9 cellular contexts compared by ENCODE assay signal in genomic region chr12:8145754-8146415, GRCh38. TPM values are rescaled to one million over a fixed set of nuclear protein-coding genes. Genes with fewer than 3 reads are reported as not detected.
DNase-seq lines count a peak whose midpoint lies in the region; ATAC-seq, FAIRE-seq and TF ChIP-seq lines count a peak whose summit lies in the region.
"Had no signal": no experiment of that assay in that cellular context is flagged by ENCODE, and none has a peak within 500 bp of the region (broad histone marks: within the 10 kb centered on the region; RNA-seq: fewer than 3 reads in every experiment).

No MANE protein-coding gene starts in this region.

- no peak overlapping the region for H3K27ac Mint-ChIP-seq in activated naive CD8-positive, alpha-beta T cell treated with anti-CD3 and anti-CD28 coated beads for 36 hours
- H3K27ac Mint-ChIP-seq in activated CD4-positive, alpha-beta T cell treated with anti-CD3 and anti-CD28 coated beads for 36 hours, result no peak overlapping the region

- CTCF ChIA-PET in activated CD4-positive, alpha-beta T cell treated with anti-CD3 and anti-CD28 coated beads for 36 hours (lab: Charles Lee), result no interaction called here

- POLR2A ChIA-PET in activated CD4-positive, alpha-beta T cell treated with anti-CD3 and anti-CD28 coated beads for 36 hours (lab: Charles Lee), result no interaction called here

- TF ChIP-seq CTCF in BE2C (IDR thresholded peaks at IDR 0.05; ENCODE audit: low read depth, low read length) (no peak), D721Med (IDR thresholded peaks at IDR 0.05; ENCODE audit: insufficient read depth, missing control alignments) (no peak)

- H3K4me3 ChIP-seq in BE2C (ENCODE audit: low read depth, low read length), result peak overlapping the region; percentile 40

- no peaks in the 10 kb centered on the region for H3K9me3 ChIP-seq in BE2C

- intact Hi-C loops in activated CD4-positive, alpha-beta T cell treated with anti-CD3 and anti-CD28 coated beads for 36 hours (cut with DNase I, micrococcal nuclease), result no loop called here

- peaks cover 3% of the 10 kb centered on the region; the same call in 1 of the 2 replicates for H3K4me1 ChIP-seq in BE2C

- peaks cover 6% of the 10 kb centered on the region for H3K27me3 ChIP-seq in BE2C

- ATAC-seq in activated CD4-positive, alpha-beta T cell treated with anti-CD3 and anti-CD28 coated beads for 36 hours, result no peak

- peaks cover 6% of the 10 kb centered on the region for H3K9me3 Mint-ChIP-seq in activated naive CD8-positive, alpha-beta T cell treated with anti-CD3 and anti-CD28 coated beads for 36 hours
- H3K9me3 Mint-ChIP-seq in activated CD4-positive, alpha-beta T cell treated with anti-CD3 and anti-CD28 coated beads for 36 hours (ENCODE audit: low read depth), result peaks cover 10% of the 10 kb centered on the region

- no peaks in the 10 kb centered on the region for H3K4me1 Mint-ChIP-seq in activated naive CD8-positive, alpha-beta T cell treated with anti-CD3 and anti-CD28 coated beads for 36 hours
- no peaks in the 10 kb centered on the region for H3K4me1 Mint-ChIP-seq in activated CD4-positive, alpha-beta T cell treated with anti-CD3 and anti-CD28 coated beads for 36 hours

- peak; percentile 42 for DNase-seq in BE2C
- DNase-seq in SK-N-DZ (ENCODE audit: low spot score), result peak; percentile 60
- peak; percentile 61 for DNase-seq in foreskin melanocyte
- peak in 54 of 56 donors; percentile 5 to 84 (median 57) for DNase-seq in nucleus accumbens (lab: John Stamatoyannopoulos, UW)
- no peak for DNase-seq in activated naive CD8-positive, alpha-beta T cell treated with anti-CD3 and anti-CD28 coated beads for 36 hours
- no peak for DNase-seq in activated CD4-positive, alpha-beta T cell treated with anti-CD3 and anti-CD28 coated beads for 36 hours
- DNase-seq in D721Med (ENCODE audit: insufficient read length, low spot score), result no peak
- DNase-seq in NCI-H748 treated with DMSO at 0.1 percent for 48 hours (lab: John Stamatoyannopoulos, UW), result no peak

- no peak for FAIRE-seq in D721Med (lab: Jason Lieb, UNC)
- FAIRE-seq: colon had no signal

- no peaks in the 10 kb centered on the region for H3K36me3 ChIP-seq in BE2C

- H3K27me3 Mint-ChIP-seq in activated naive CD8-positive, alpha-beta T cell treated with anti-CD3 and anti-CD28 coated beads for 36 hours, result peaks cover 11% of the 10 kb centered on the region
- H3K27me3 Mint-ChIP-seq in activated CD4-positive, alpha-beta T cell treated with anti-CD3 and anti-CD28 coated beads for 36 hours, result peaks cover 2% of the 10 kb centered on the region

- peaks cover 16% of the 10 kb centered on the region for H3K36me3 Mint-ChIP-seq in activated naive CD8-positive, alpha-beta T cell treated with anti-CD3 and anti-CD28 coated beads for 36 hours
- peaks cover 13% of the 10 kb centered on the region for H3K36me3 Mint-ChIP-seq in activated CD4-positive, alpha-beta T cell treated with anti-CD3 and anti-CD28 coated beads for 36 hours (ENCODE audit: low read depth)

- H3K4me3 Mint-ChIP-seq in activated naive CD8-positive, alpha-beta T cell treated with anti-CD3 and anti-CD28 coated beads for 36 hours, result no peak overlapping the region
- no peak overlapping the region for H3K4me3 Mint-ChIP-seq in activated CD4-positive, alpha-beta T cell treated with anti-CD3 and anti-CD28 coated beads for 36 hours

RNA-seq across cellular contexts. Expression of gene ZNF705A, which starts 10.9 kb away (rescaled TPM):
- polyA plus RNA-seq in BE2C (2012; ENCODE audit: insufficient read depth, insufficient read length, low read depth), result 0.23 TPM
- polyA plus RNA-seq in SK-N-DZ (2014; cell fraction: cytosol; rRNA removed), result not detected in 2 replicates
- polyA plus RNA-seq in SK-N-DZ (2014; cell fraction: nucleus; rRNA removed), result 0.29 TPM in 1 of 2 replicates, not detected in the other
- not detected for total RNA-seq in activated naive CD8-positive, alpha-beta T cell treated with anti-CD3 and anti-CD28 coated beads for 36 hours
- not detected for total RNA-seq in activated CD4-positive, alpha-beta T cell treated with anti-CD3 and anti-CD28 coated beads for 36 hours

RNA-seq across cellular contexts. Expression of gene CLEC4A, which starts 22.5 kb away (rescaled TPM):
- polyA plus RNA-seq in BE2C (2012; ENCODE audit: insufficient read depth, insufficient read length, low read depth), result 2.9 TPM
- polyA plus RNA-seq in SK-N-DZ (2014; cell fraction: cytosol; rRNA removed), result 2.8 TPM in 1 of 2 replicates, not detected in the other
- 1.7 and 5.0 TPM in 2 replicates for polyA plus RNA-seq in SK-N-DZ (2014; cell fraction: nucleus; rRNA removed)
- under 1 TPM in 1 of 2 experiments, not detected in 1; 0.28 TPM for total RNA-seq in activated naive CD8-positive, alpha-beta T cell treated with anti-CD3 and anti-CD28 coated beads for 36 hours
- total RNA-seq in activated CD4-positive, alpha-beta T cell treated with anti-CD3 and anti-CD28 coated beads for 36 hours, result not detected

Comparison
In these comparisons a context has a peak if more than half of its experiments do, and no peak if none do; other contexts are left out.
1. DNase-seq: peak in BE2C (single experiment), SK-N-DZ (single experiment), foreskin melanocyte (single experiment) and nucleus accumbens (54 of 56); none in activated naive CD8-positive, alpha-beta T cell treated with anti-CD3 and anti-CD28 coated beads for 36 hours (single experiment), activated CD4-positive, alpha-beta T cell treated with anti-CD3 and anti-CD28 coated beads for 36 hours (single experiment), D721Med (single experiment) and NCI-H748 treated with DMSO at 0.1 percent for 48 hours (single experiment).